ENCODE assay signal across 1 cellular context in genomic region chr22:38569181-38569971, GRCh38.
TF ChIP-seq lines count a peak whose summit lies in the region.

No MANE protein-coding gene starts in this region.

TF ChIP-seq in IMR-90, 13 proteins besides CTCF, POLR2A, EP300 and RAD21 (continued from another document):
- no peak for TF ChIP-seq ELK1 (IDR thresholded peaks at IDR 0.05; ENCODE audit: borderline replicate concordance, low read depth, low read length)
- TF ChIP-seq CEBPB (IDR thresholded peaks at IDR 0.05; ENCODE audit: low read depth, low read length) = no peak
- no peak for TF ChIP-seq RCOR1 (IDR thresholded peaks at IDR 0.05; ENCODE audit: insufficient replicate concordance, low read length)
- TF ChIP-seq SMC3 (IDR thresholded peaks at IDR 0.05; ENCODE audit: low read depth, low read length) = no peak
- no peak for TF ChIP-seq CHD1 (IDR thresholded peaks at IDR 0.05; ENCODE audit: low read depth, low read length)
- no peak for TF ChIP-seq USF2 (IDR thresholded peaks at IDR 0.05; ENCODE audit: low read depth, low read length)
- TF ChIP-seq MAZ (IDR thresholded peaks at IDR 0.05; ENCODE audit: borderline replicate concordance, low read depth, low read length) = no peak
- TF ChIP-seq MAFK (IDR thresholded peaks at IDR 0.05; ENCODE audit: low read depth, low read length) = no peak
- no peak for TF ChIP-seq FOS (IDR thresholded peaks at IDR 0.05; ENCODE audit: low read depth, low read length)
